ENCODE assay signal across 15 cellular contexts in genomic region chr9:89657765-89658164, GRCh38. TPM values are rescaled to one million over a fixed set of nuclear protein-coding genes. Genes with fewer than 3 reads are reported as not detected.
DNase-seq lines count a peak whose midpoint lies in the region; ATAC-seq, FAIRE-seq and TF ChIP-seq lines count a peak whose summit lies in the region.
"Had no signal": no experiment of that assay in that cellular context is flagged by ENCODE, and none has a peak within 500 bp of the region (broad histone marks: within the 10 kb centered on the region; RNA-seq: fewer than 3 reads in every experiment).

No MANE protein-coding gene starts in this region.

- CTCF ChIA-PET in WTC11 (lab: Charles Lee) = interaction anchor here (1.0 kb wide), 2 partner anchors 18 to 30 kb away, joined by 3 read pairs; no protein-coding TSS in a partner anchor

- H3K36me3 Mint-ChIP-seq in activated naive CD8-positive, alpha-beta T cell treated with anti-CD3 and anti-CD28 coated beads, Interleukin-2, amount 50 U/mL, for 24 hours (ENCODE audit: low read depth) = no peaks in the 10 kb centered on the region
- no peaks in the 10 kb centered on the region for H3K36me3 Mint-ChIP-seq in WTC11
- H3K36me3 Mint-ChIP-seq: memory B cell had no signal

- no peaks in the 10 kb centered on the region for H3K9me3 Mint-ChIP-seq in activated naive CD8-positive, alpha-beta T cell treated with anti-CD3 and anti-CD28 coated beads, Interleukin-2, amount 50 U/mL, for 24 hours
- H3K9me3 Mint-ChIP-seq in WTC11 = no peaks in the 10 kb centered on the region
- H3K9me3 Mint-ChIP-seq: memory B cell had no signal

- no peak overlapping the region for H3K4me3 ChIP-seq in MG63
- H3K4me3 ChIP-seq: psoas muscle had no signal

- peak; percentile 89 for FAIRE-seq in GM12892 (lab: Jason Lieb, UNC)
- FAIRE-seq: endothelial cell of umbilical vein had no signal

- H3K36me3 ChIP-seq in MG63 = no peaks in the 10 kb centered on the region

- peaks cover 3% of the 10 kb centered on the region for H3K27me3 Mint-ChIP-seq in activated naive CD8-positive, alpha-beta T cell treated with anti-CD3 and anti-CD28 coated beads, Interleukin-2, amount 50 U/mL, for 24 hours
- H3K27me3 Mint-ChIP-seq in WTC11 (ENCODE audit: low read depth) = peaks cover 12% of the 10 kb centered on the region

- no peaks in the 10 kb centered on the region for H3K9me3 ChIP-seq in MG63
- H3K9me3 ChIP-seq: psoas muscle had no signal

- no peak overlapping the region for H3K4me3 Mint-ChIP-seq in activated naive CD8-positive, alpha-beta T cell treated with anti-CD3 and anti-CD28 coated beads, Interleukin-2, amount 50 U/mL, for 24 hours
- H3K4me3 Mint-ChIP-seq in WTC11 = no peak overlapping the region
- H3K4me3 Mint-ChIP-seq: memory B cell had no signal

- ATAC-seq in GM19025 (IDR thresholded peaks at IDR 0.05; ENCODE audit: low read depth, unreplicated experiment) (peak; percentile 68), HG03108 (IDR thresholded peaks at IDR 0.05; ENCODE audit: unreplicated experiment) (peak; percentile 66), WTC11 (no peak)
- ATAC-seq in activated naive CD8-positive, alpha-beta T cell treated with anti-CD3 and anti-CD28 coated beads, Interleukin-2, amount 50 U/mL, for 24 hours = peak; percentile 78
- ATAC-seq: psoas muscle had no signal

- TF ChIP-seq CTCF in WTC11 (IDR thresholded peaks at IDR 0.05) = no peak

- H3K27ac Mint-ChIP-seq in activated naive CD8-positive, alpha-beta T cell treated with anti-CD3 and anti-CD28 coated beads, Interleukin-2, amount 50 U/mL, for 24 hours = no peak overlapping the region
- no peak overlapping the region for H3K27ac Mint-ChIP-seq in WTC11
- H3K27ac Mint-ChIP-seq: memory B cell had no signal

- no peaks in the 10 kb centered on the region for H3K27me3 ChIP-seq in MG63

- peaks cover 14% of the 10 kb centered on the region for H3K4me1 Mint-ChIP-seq in activated naive CD8-positive, alpha-beta T cell treated with anti-CD3 and anti-CD28 coated beads, Interleukin-2, amount 50 U/mL, for 24 hours
- peaks cover 61% of the 10 kb centered on the region for H3K4me1 Mint-ChIP-seq in WTC11

- TF ChIP-seq POLR2A in GM12892 (IDR thresholded peaks at IDR 0.05; ENCODE audit: low read depth, low read length) = no peak

- DNase-seq in GM12892 (ENCODE audit: insufficient read length) (peak; percentile 36), WTC11 (ENCODE audit: low spot score) (no peak), NCI-H187 (lab: John Stamatoyannopoulos, UW) (no peak), MG63 (no peak), UCSD-AML1 (lab: John Stamatoyannopoulos, UW; ENCODE audit: unreplicated experiment) (no peak)
- no peak for DNase-seq in activated naive CD8-positive, alpha-beta T cell treated with anti-CD3 and anti-CD28 coated beads, Interleukin-2, amount 50 U/mL, for 24 hours
- DNase-seq: Kasumi-1, NCI-H524 treated with DMSO at 0.1 percent for 48 hours, trophoblast cell had no signal

- POLR2A ChIA-PET in WTC11 (lab: Charles Lee) = interaction anchor here (1.3 kb wide), 1 partner anchor 54 kb away, joined by 4 read pairs; no protein-coding TSS in a partner anchor

TF ChIP-seq in WTC11, 78 proteins besides CTCF, POLR2A, EP300 and RAD21:
- TF ChIP-seq ZNF138 (CRISPR knock-in tag; conservative IDR thresholded peaks at IDR 0.05) (no peak), IRF1 (CRISPR knock-in tag; IDR thresholded peaks at IDR 0.05) (no peak), NR2C2 (CRISPR knock-in tag; IDR thresholded peaks at IDR 0.05) (no peak), NR1H2 (CRISPR knock-in tag; IDR thresholded peaks at IDR 0.05) (no peak), USF1 (CRISPR knock-in tag; IDR thresholded peaks at IDR 0.05) (no peak), STAT6 (CRISPR knock-in tag; conservative IDR thresholded peaks at IDR 0.05; ENCODE audit: low read depth) (no peak)

RNA-seq across cellular contexts. Expression of gene GADD45G, which starts 53.0 kb away (rescaled TPM):
- polyA plus RNA-seq in GM12892 (2012; ENCODE audit: missing spikeins) = 0.68 TPM
- total RNA-seq in WTC11 (2021) = 10.6 to 13.9 TPM (median 13.5 TPM) in 3 replicates
- total RNA-seq in MG63 (2014; rRNA removed; shearing (Covaris generic); ENCODE audit: low replicate concordance) = 3.5 TPM in 1 of 2 replicates, not detected in the other
- total RNA-seq: SK-MEL-5 had no signal
